In genomic region chr12:32307352-32307751, GRCh38 we compare ENCODE assay signal across 20 cellular contexts.
DNase-seq lines count a peak whose midpoint lies in the region; ATAC-seq and TF ChIP-seq lines count a peak whose summit lies in the region.
"Had no signal": no experiment of that assay in that cellular context is flagged by ENCODE, and none has a peak within 500 bp of the region (broad histone marks: within the 10 kb centered on the region; RNA-seq: fewer than 3 reads in every experiment).

No MANE protein-coding gene starts in this region.

- no peak overlapping the region for H3K4me3 ChIP-seq in GM23338
- H3K4me3 ChIP-seq in SU-DHL-6 (ENCODE audit: insufficient read depth, low read length, poor library complexity, severe bottlenecking), result no peak overlapping the region
- H3K4me3 ChIP-seq in endodermal cell (ENCODE audit: low read length), result no peak overlapping the region
- H3K4me3 ChIP-seq: BLaER1, SJSA1 had no signal

- 82 to 94% methylated on average over 2 to 3 of the region's 3 CpGs for WGBS in endodermal cell (ENCODE audit: insufficient coverage in 1 of 2, insufficient read length in 1 of 2), 2 experiments

- H3K9me3 Mint-ChIP-seq in GM23338, result no peaks in the 10 kb centered on the region
- no peaks in the 10 kb centered on the region for H3K9me3 Mint-ChIP-seq in endodermal cell
- H3K9me3 Mint-ChIP-seq in stimulated activated effector memory CD8-positive, alpha-beta T cell treated with anti-CD3 and anti-CD28 coated beads, Interleukin-12 subunit alpha, Interleukin-12 subunit beta, amount 100 ng/mL, for 72 hours, result no peaks in the 10 kb centered on the region
- H3K9me3 Mint-ChIP-seq: CD4-positive, CD25-positive, alpha-beta regulatory T cell had no signal

- no peak overlapping the region for H2AFZ ChIP-seq in GM23338
- H2AFZ ChIP-seq in SU-DHL-6 (ENCODE audit: low read depth, low read length, severe bottlenecking), result no peak overlapping the region

- no peak overlapping the region for H3K9ac ChIP-seq in SU-DHL-6 (ENCODE audit: low read length)
- no peak overlapping the region for H3K9ac ChIP-seq in endodermal cell (ENCODE audit: extremely low read depth, low read length, poor library complexity, severe bottlenecking)
- H3K9ac ChIP-seq: BLaER1 had no signal

- H3K4me1 ChIP-seq in GM23338 (ENCODE audit: insufficient read depth), result peaks cover 8% of the 10 kb centered on the region; the same call in 1 of the 2 replicates
- peaks cover 14% of the 10 kb centered on the region for H3K4me1 ChIP-seq in endodermal cell (ENCODE audit: control insufficient read depth, insufficient read depth, low read length)
- H3K4me1 ChIP-seq: SJSA1 had no signal

- DNase-seq in GM23338 (ENCODE audit: low spot score), result no peak
- DNase-seq in endodermal cell, result no peak
- no peak for DNase-seq in stimulated activated effector memory CD8-positive, alpha-beta T cell treated with anti-CD3 and anti-CD28 coated beads, Interleukin-12 subunit alpha, Interleukin-12 subunit beta, amount 100 ng/mL, for 72 hours (ENCODE audit: low spot score in 2 of 2)
- DNase-seq: CD4-positive, CD25-positive, alpha-beta regulatory T cell; MV-4-11; NCI-H1105; NCI-H146; NCI-H1930; NCI-H2107; NCI-H526; Right ventricle myocardium superior; RPMI8226 had no signal

- H3K9me3 ChIP-seq in SU-DHL-6 (ENCODE audit: insufficient read depth, low read length) (no peaks in the 10 kb centered on the region), endodermal cell (ENCODE audit: control insufficient read depth, low read length) (no peaks in the 10 kb centered on the region)
- H3K9me3 ChIP-seq: BLaER1, SJSA1 had no signal

- H3K9me2 ChIP-seq in GM23338 (ENCODE audit: insufficient read depth) (no peaks in the 10 kb centered on the region), SU-DHL-6 (replicated peaks; ENCODE audit: insufficient read depth, low read length) (no peaks in the 10 kb centered on the region)

- H3K36me3 Mint-ChIP-seq in GM23338 (ENCODE audit: low read depth) (peaks cover 11% of the 10 kb centered on the region; the same call in 2 of the 3 replicates), endodermal cell (ENCODE audit: low read depth) (peaks cover 27% of the 10 kb centered on the region)
- peaks cover 9% of the 10 kb centered on the region for H3K36me3 Mint-ChIP-seq in stimulated activated effector memory CD8-positive, alpha-beta T cell treated with anti-CD3 and anti-CD28 coated beads, Interleukin-12 subunit alpha, Interleukin-12 subunit beta, amount 100 ng/mL, for 72 hours

- H3K27ac Mint-ChIP-seq in GM23338 (no peak overlapping the region), endodermal cell (peak overlapping the region; percentile 53)
- H3K27ac Mint-ChIP-seq in stimulated activated effector memory CD8-positive, alpha-beta T cell treated with anti-CD3 and anti-CD28 coated beads, Interleukin-12 subunit alpha, Interleukin-12 subunit beta, amount 100 ng/mL, for 72 hours, result peak overlapping the region; percentile 27
- H3K27ac Mint-ChIP-seq: CD4-positive, CD25-positive, alpha-beta regulatory T cell had no signal

- TF ChIP-seq CTCF in GM23338 (conservative IDR thresholded peaks at IDR 0.05; ENCODE audit: low read depth in 2 of 2), result no peak
- TF ChIP-seq CTCF in SU-DHL-6 (IDR thresholded peaks at IDR 0.05; ENCODE audit: insufficient read depth, low read length, poor library complexity, severe bottlenecking), result no peak
- no peak for TF ChIP-seq CTCF in endodermal cell (conservative IDR thresholded peaks at IDR 0.05)

- H3K27me3 ChIP-seq in GM23338 (ENCODE audit: insufficient read depth) (no peaks in the 10 kb centered on the region), SU-DHL-6 (ENCODE audit: low read length) (no peaks in the 10 kb centered on the region), endodermal cell (ENCODE audit: control insufficient read depth, insufficient read depth, low read length, poor library complexity, severe bottlenecking) (no peaks in the 10 kb centered on the region)
- H3K27me3 ChIP-seq: BLaER1, SJSA1 had no signal

- H3K4me1 Mint-ChIP-seq in GM23338 (peaks cover 16% of the 10 kb centered on the region), endodermal cell (peaks cover 39% of the 10 kb centered on the region)
- no peaks in the 10 kb centered on the region for H3K4me1 Mint-ChIP-seq in stimulated activated effector memory CD8-positive, alpha-beta T cell treated with anti-CD3 and anti-CD28 coated beads, Interleukin-12 subunit alpha, Interleukin-12 subunit beta, amount 100 ng/mL, for 72 hours

- H3K27me3 Mint-ChIP-seq in GM23338 (ENCODE audit: insufficient read depth, low read depth, poor library complexity) (no peaks in the 10 kb centered on the region), endodermal cell (ENCODE audit: insufficient read depth) (no peaks in the 10 kb centered on the region)
- H3K27me3 Mint-ChIP-seq: CD4-positive, CD25-positive, alpha-beta regulatory T cell had no signal

- H3K79me2 ChIP-seq in GM23338 (replicated peaks; ENCODE audit: insufficient read depth) (peaks cover 4% of the 10 kb centered on the region; the same call in 1 of the 2 replicates), SU-DHL-6 (ENCODE audit: insufficient read depth, low read length) (peaks cover 1% of the 10 kb centered on the region)

- 0 out of 2 replicates have a peak, but pooled peaks cover 7% of the 10 kb centered on the region for H3F3A ChIP-seq in GM23338 (replicated peaks; ENCODE audit: low read depth)
- peaks cover 27% of the 10 kb centered on the region for H3F3A ChIP-seq in SU-DHL-6 (ENCODE audit: insufficient read depth)

- H3K27ac ChIP-seq in GM23338 (ENCODE audit: low read depth) (peak overlapping the region; percentile 24), SU-DHL-6 (ENCODE audit: low read depth, low read length) (peak overlapping the region; percentile 34), endodermal cell (ENCODE audit: low read depth, low read length) (no peak overlapping the region)
- H3K27ac ChIP-seq: BLaER1, SJSA1 had no signal

- H3K4me2 ChIP-seq in GM23338, result no peak overlapping the region
- H3K4me2 ChIP-seq in SU-DHL-6 (ENCODE audit: low read depth, low read length, poor library complexity, severe bottlenecking), result no peak overlapping the region
- H3K4me2 ChIP-seq: BLaER1 had no signal

- ATAC-seq in GM23338 (no peak), HG02610 (IDR thresholded peaks at IDR 0.05; ENCODE audit: unreplicated experiment) (no peak), HG03469 (IDR thresholded peaks at IDR 0.05; ENCODE audit: unreplicated experiment) (no peak), GM21381 (IDR thresholded peaks at IDR 0.05; ENCODE audit: unreplicated experiment) (no peak)
- no peak for ATAC-seq in stimulated activated effector memory CD8-positive, alpha-beta T cell treated with anti-CD3 and anti-CD28 coated beads, Interleukin-12 subunit alpha, Interleukin-12 subunit beta, amount 100 ng/mL, for 72 hours
- ATAC-seq: HCT116, HepG2 had no signal

- H4K20me1 ChIP-seq in GM23338 (replicated peaks; ENCODE audit: insufficient read depth), result no peaks in the 10 kb centered on the region; the same call in 1 of the 2 replicates
- H4K20me1 ChIP-seq in SU-DHL-6 (ENCODE audit: low read depth, low read length), result no peaks in the 10 kb centered on the region
- H4K20me1 ChIP-seq: BLaER1 had no signal

- no peak overlapping the region for H3K4me3 Mint-ChIP-seq in GM23338
- H3K4me3 Mint-ChIP-seq in endodermal cell, result no peak overlapping the region
- H3K4me3 Mint-ChIP-seq in stimulated activated effector memory CD8-positive, alpha-beta T cell treated with anti-CD3 and anti-CD28 coated beads, Interleukin-12 subunit alpha, Interleukin-12 subunit beta, amount 100 ng/mL, for 72 hours, result no peak overlapping the region
- H3K4me3 Mint-ChIP-seq: CD4-positive, CD25-positive, alpha-beta regulatory T cell had no signal

- H3K36me3 ChIP-seq in GM23338 (ENCODE audit: insufficient read depth) (no peaks in the 10 kb centered on the region), SU-DHL-6 (ENCODE audit: low read length) (peaks cover 10% of the 10 kb centered on the region; the same call in 1 of the 2 replicates), endodermal cell (ENCODE audit: control insufficient read depth, insufficient read depth, low read length) (no peaks in the 10 kb centered on the region)

TF ChIP-seq in GM23338, 12 proteins besides CTCF, POLR2A, EP300 and RAD21 (continues in another document):
- TF ChIP-seq ZNF114 (CRISPR knock-in tag; IDR thresholded peaks at IDR 0.05), result no peak
- no peak for TF ChIP-seq CREB1 (CRISPR knock-in tag; IDR thresholded peaks at IDR 0.05; ENCODE audit: low read depth)
- TF ChIP-seq NANOG (IDR thresholded peaks at IDR 0.05; ENCODE audit: borderline replicate concordance), result no peak
- TF ChIP-seq ZNF331 (CRISPR knock-in tag; IDR thresholded peaks at IDR 0.05; ENCODE audit: low read depth), result no peak
- TF ChIP-seq EZH2phosphoT487 (IDR thresholded peaks at IDR 0.05; ENCODE audit: unreplicated experiment), result no peak
- no peak for TF ChIP-seq POLR2AphosphoS5 (IDR thresholded peaks at IDR 0.05; ENCODE audit: low read depth)
- TF ChIP-seq REST (IDR thresholded peaks at IDR 0.05; ENCODE audit: unreplicated experiment), result no peak
- no peak for TF ChIP-seq STAT1 (IDR thresholded peaks at IDR 0.05; ENCODE audit: unreplicated experiment)
